In genomic region chr11:115927823-115928329, GRCh38 we compare ENCODE assay signal across 13 cellular contexts.
DNase-seq lines count a peak whose midpoint lies in the region; ATAC-seq and TF ChIP-seq lines count a peak whose summit lies in the region.
"Had no signal": no experiment of that assay in that cellular context is flagged by ENCODE, and none has a peak within 500 bp of the region (broad histone marks: within the 10 kb centered on the region; RNA-seq: fewer than 3 reads in every experiment).

No MANE protein-coding gene starts in this region.

- TF ChIP-seq CTCF in endodermal cell (conservative IDR thresholded peaks at IDR 0.05), result no peak

- peaks cover 13% of the 10 kb centered on the region for H3K4me1 Mint-ChIP-seq in endodermal cell
- H3K4me1 Mint-ChIP-seq: CD8-positive, alpha-beta memory T cell had no signal

- H2BK12ac ChIP-seq in neuronal stem cell (ENCODE audit: low read length), result no peak overlapping the region

- no peak overlapping the region for H2BK15ac ChIP-seq in neuronal stem cell (ENCODE audit: low read length)

- no peak overlapping the region for H3K14ac ChIP-seq in neuronal stem cell (ENCODE audit: low read length)

- H2BK5ac ChIP-seq in neuronal stem cell (ENCODE audit: low read length), result no peak overlapping the region

- ATAC-seq in GM19023 (IDR thresholded peaks at IDR 0.05; ENCODE audit: unreplicated experiment), result peak; percentile 38
- peak; percentile 42 for ATAC-seq in GM21717 (IDR thresholded peaks at IDR 0.05; ENCODE audit: unreplicated experiment)
- ATAC-seq in HG03108 (IDR thresholded peaks at IDR 0.05; ENCODE audit: unreplicated experiment), result peak; percentile 42
- ATAC-seq: heart right ventricle had no signal

- H3K79me1 ChIP-seq in neuronal stem cell (ENCODE audit: low read depth, low read length), result no peaks in the 10 kb centered on the region

- peaks cover 13% of the 10 kb centered on the region for H3K27me3 Mint-ChIP-seq in endodermal cell (ENCODE audit: insufficient read depth)

- H3K27ac Mint-ChIP-seq in endodermal cell, result no peak overlapping the region
- H3K27ac Mint-ChIP-seq: CD8-positive, alpha-beta memory T cell had no signal

- no peaks in the 10 kb centered on the region for H3K36me3 ChIP-seq in neuronal stem cell (replicated peaks in 1 of 2; ENCODE audit: control insufficient read depth in 2 of 2, insufficient read depth in 2 of 2, low read length in 2 of 2)
- no peaks in the 10 kb centered on the region for H3K36me3 ChIP-seq in endodermal cell (ENCODE audit: control insufficient read depth, insufficient read depth, low read length)
- H3K36me3 ChIP-seq in effector memory CD4-positive, alpha-beta T cell (ENCODE audit: control insufficient read depth, insufficient read depth, low read length), result no peaks in the 10 kb centered on the region
- H3K36me3 ChIP-seq: heart right ventricle, thoracic aorta had no signal

- H2AFZ ChIP-seq in neuronal stem cell (ENCODE audit: low read length), result no peak overlapping the region

- DNase-seq in neuronal stem cell (ENCODE audit: low spot score) (no peak), islet precursor cell (no peak), dedifferentiated amniotic fluid mesenchymal stem cell (ENCODE audit: extremely low spot score) (no peak), endodermal cell (no peak)
- DNase-seq in effector memory CD4-positive, alpha-beta T cell, result no peak
- DNase-seq: CD8-positive, alpha-beta memory T cell; heart right ventricle; NCI-H1694 had no signal

- no peak overlapping the region for H4K91ac ChIP-seq in neuronal stem cell (ENCODE audit: low read depth, low read length, poor library complexity)

- no peak overlapping the region for H4K8ac ChIP-seq in neuronal stem cell (ENCODE audit: low read depth, low read length)

- H3K4me1 ChIP-seq in neuronal stem cell (ENCODE audit: control insufficient read depth in 2 of 2, insufficient read depth in 1 of 2, low read depth in 1 of 2, low read length in 2 of 2) (peaks cover 3 to 8% of the 10 kb centered on the region in 2 donors), endodermal cell (ENCODE audit: control insufficient read depth, insufficient read depth, low read length) (peaks cover 4% of the 10 kb centered on the region)
- no peaks in the 10 kb centered on the region for H3K4me1 ChIP-seq in effector memory CD4-positive, alpha-beta T cell (ENCODE audit: control insufficient read depth, insufficient read depth, low read length, poor library complexity, severe bottlenecking)

- H3K9ac ChIP-seq in neuronal stem cell (ENCODE audit: low read depth, low read length, poor library complexity), result peak overlapping the region; percentile 24
- no peak overlapping the region for H3K9ac ChIP-seq in endodermal cell (ENCODE audit: extremely low read depth, low read length, poor library complexity, severe bottlenecking)

- WGBS in neuronal stem cell (ENCODE audit: extremely low coverage in 2 of 2, insufficient read length in 2 of 2, insufficient replicate concordance in 1 of 2), 2 donors, result no CpG with 5 or more reads among the region's 8 CpGs
- 91 to 98% methylated on average over 8 of the region's 8 CpGs for WGBS in endodermal cell (ENCODE audit: insufficient coverage in 1 of 2, insufficient read length in 1 of 2), 2 experiments

- H3K9me3 Mint-ChIP-seq in endodermal cell, result no peaks in the 10 kb centered on the region
- H3K9me3 Mint-ChIP-seq: T-helper 2 cell treated with Interferon-gamma antibody and Interleukin-4, amounts not matched to agents 5 μg/mL and 100 μg/mL, for 36 hours had no signal

- no peak overlapping the region for H2BK120ac ChIP-seq in neuronal stem cell (ENCODE audit: low read depth, low read length)

- H3K4me3 ChIP-seq in neuronal stem cell (ENCODE audit: low read length in 2 of 2), result no peak overlapping the region
- H3K4me3 ChIP-seq in endodermal cell (ENCODE audit: low read length), result no peak overlapping the region
- no peak overlapping the region for H3K4me3 ChIP-seq in effector memory CD4-positive, alpha-beta T cell (ENCODE audit: insufficient read depth, low read depth, low read length, poor library complexity, severe bottlenecking)
- H3K4me3 ChIP-seq: heart right ventricle, thoracic aorta had no signal

- no peak overlapping the region for H3K4ac ChIP-seq in neuronal stem cell (ENCODE audit: low read length)

- no peak overlapping the region for H3K4me3 Mint-ChIP-seq in endodermal cell
- H3K4me3 Mint-ChIP-seq: CD8-positive, alpha-beta memory T cell; T-helper 2 cell treated with Interferon-gamma antibody and Interleukin-4, amounts not matched to agents 5 μg/mL and 100 μg/mL, for 36 hours had no signal

- no peak overlapping the region for H3K4me2 ChIP-seq in neuronal stem cell (ENCODE audit: insufficient read depth, low read length, poor library complexity, severe bottlenecking)

- no peak overlapping the region for H3K18ac ChIP-seq in neuronal stem cell (ENCODE audit: low read length)

- H2AK5ac ChIP-seq in neuronal stem cell (ENCODE audit: low read depth, low read length), result peak overlapping the region; percentile 2

- H3K36me3 Mint-ChIP-seq in endodermal cell (ENCODE audit: low read depth), result no peaks in the 10 kb centered on the region
- H3K36me3 Mint-ChIP-seq: CD8-positive, alpha-beta memory T cell had no signal

- no peaks in the 10 kb centered on the region for H3K9me3 ChIP-seq in neuronal stem cell (replicated peaks in 1 of 2; ENCODE audit: control insufficient read depth in 2 of 2, insufficient read depth in 1 of 2, low read depth in 1 of 2, low read length in 2 of 2)
- no peaks in the 10 kb centered on the region for H3K9me3 ChIP-seq in endodermal cell (ENCODE audit: control insufficient read depth, low read length)
- H3K9me3 ChIP-seq in effector memory CD4-positive, alpha-beta T cell (ENCODE audit: control insufficient read depth, low read length), result no peaks in the 10 kb centered on the region
- H3K9me3 ChIP-seq: heart right ventricle, thoracic aorta had no signal

- H3K23ac ChIP-seq in neuronal stem cell (ENCODE audit: low read depth, low read length, poor library complexity), result no peak overlapping the region

- H3K27me3 ChIP-seq in neuronal stem cell (ENCODE audit: control insufficient read depth in 3 of 3, insufficient read depth in 3 of 3, low read depth in 1 of 3, low read length in 3 of 3) (peaks cover 0 to 3% (median 0%) of the 10 kb centered on the region in 3 experiments), endodermal cell (ENCODE audit: control insufficient read depth, insufficient read depth, low read length, poor library complexity, severe bottlenecking) (peaks cover 5% of the 10 kb centered on the region)
- no peaks in the 10 kb centered on the region for H3K27me3 ChIP-seq in effector memory CD4-positive, alpha-beta T cell (replicated peaks; ENCODE audit: control insufficient read depth, insufficient read depth, low read length, poor library complexity, severe bottlenecking)

- H3K27ac ChIP-seq in neuronal stem cell (replicated peaks; ENCODE audit: low read length) (no peak overlapping the region), endodermal cell (ENCODE audit: low read depth, low read length) (no peak overlapping the region)
- H3K27ac ChIP-seq in effector memory CD4-positive, alpha-beta T cell (ENCODE audit: insufficient read depth, low read length, poor library complexity, severe bottlenecking), result no peak overlapping the region
- H3K27ac ChIP-seq: heart right ventricle, thoracic aorta had no signal
